4 cellular contexts compared by ENCODE assay signal in genomic region chr19:5195587-5195986, GRCh38.
DNase-seq lines count a peak whose midpoint lies in the region; ATAC-seq, FAIRE-seq and TF ChIP-seq lines count a peak whose summit lies in the region.
"Not testable (repeated sequence)": the region's sequence is repeated elsewhere in the genome, so short reads cannot be mapped to it uniquely, and the experiment has no call there.

No MANE protein-coding gene starts in this region.

- WGBS in HepG2 (ENCODE audit: low lambda C conversion rate), result 67% methylated on average over 1 of the region's 3 CpGs

- H3K9me3 Mint-ChIP-seq in WTC11 (peaks cover 12% of the 10 kb centered on the region), brain (peaks cover 8 to 25% (median 11%) of the 10 kb centered on the region in 5 experiments)
- not testable (repeated sequence) for H3K9me3 Mint-ChIP-seq in neural progenitor cell

- H3K36me3 Mint-ChIP-seq in WTC11, result not testable (repeated sequence)
- peaks cover 47% of the 10 kb centered on the region for H3K36me3 Mint-ChIP-seq in brain
- H3K36me3 Mint-ChIP-seq in neural progenitor cell, result peaks cover 11% of the 10 kb centered on the region

- intact Hi-C loops in HepG2 (cut with micrococcal nuclease; ENCODE audit: unreplicated experiment), result not testable (repeated sequence)

- H4K20me1 ChIP-seq in HepG2 (ENCODE audit: insufficient read depth, low read length); neural progenitor cell (ENCODE audit: low read depth): not testable (repeated sequence)

- H3K4me2 ChIP-seq in HepG2 (ENCODE audit: low read depth, low read length); neural progenitor cell: not testable (repeated sequence)

- not testable (repeated sequence) for H2AFZ ChIP-seq in HepG2 (ENCODE audit: low read length); neural progenitor cell (replicated peaks)

- TF ChIP-seq EP300 in HepG2 (IDR thresholded peaks at IDR 0.05; ENCODE audit: low read depth in 2 of 2, low read length in 2 of 2); HepG2 (CRISPR knock-in tag; IDR thresholded peaks at IDR 0.05; ENCODE audit: borderline replicate concordance): not testable (repeated sequence)

- not testable (repeated sequence) for DNase-seq in WTC11 (ENCODE audit: low spot score); HepG2 (ENCODE audit: low spot score); neural progenitor cell (ENCODE audit: low spot score)

- not testable (repeated sequence) for TF ChIP-seq POLR2A in HepG2 (IDR thresholded peaks at IDR 0.05; ENCODE audit: insufficient read depth in 1 of 2, low read depth in 2 of 2, low read length in 2 of 2)

- H3K27me3 Mint-ChIP-seq in WTC11 (ENCODE audit: low read depth); brain; neural progenitor cell (ENCODE audit: insufficient read depth, low read depth): not testable (repeated sequence)

- BruUV-seq in HepG2 (replicated peaks; lab: Mats Ljungman, UMichigan), result not testable (repeated sequence)

- H3K27me3 ChIP-seq in HepG2 (ENCODE audit: control insufficient read depth in 1 of 2, insufficient read depth in 2 of 2, low read length in 2 of 2); neural progenitor cell: not testable (repeated sequence)

- not testable (repeated sequence) for H3K4me3 ChIP-seq in HepG2 (replicated peaks in 1 of 3; ENCODE audit: insufficient read depth in 1 of 3, low read depth in 2 of 3, low read length in 3 of 3); neural progenitor cell

- peaks cover 20% of the 10 kb centered on the region for H3K4me1 Mint-ChIP-seq in WTC11
- peaks cover 20% of the 10 kb centered on the region for H3K4me1 Mint-ChIP-seq in brain
- H3K4me1 Mint-ChIP-seq in neural progenitor cell, result peaks cover 32% of the 10 kb centered on the region

- H3K27ac Mint-ChIP-seq in WTC11, result not testable (repeated sequence)
- H3K27ac Mint-ChIP-seq in brain, result peak overlapping the region in 3 of 5 experiments; percentile 35 to 94 (median 51)
- H3K27ac Mint-ChIP-seq in neural progenitor cell, result peak overlapping the region; percentile 96

- not testable (repeated sequence) for TF ChIP-seq RAD21 in HepG2 (CRISPR knock-in tag; IDR thresholded peaks at IDR 0.05)

- TF ChIP-seq CTCF in WTC11 (IDR thresholded peaks at IDR 0.05); brain (conservative IDR thresholded peaks at IDR 0.05); HepG2 (CRISPR knock-in tag; IDR thresholded peaks at IDR 0.05); neural progenitor cell (IDR thresholded peaks at IDR 0.05): not testable (repeated sequence)

- CTCF ChIA-PET in WTC11 (lab: Charles Lee), result interaction anchor here (0.9 kb wide), 1 partner anchor 41 kb away, joined by 3 read pairs; no protein-coding TSS in a partner anchor
- CTCF ChIA-PET in HepG2 (lab: Yijun Ruan, JAX; ENCODE audit: low intra/inter-chr PET ratio, low total read pairs), result not testable (repeated sequence)

- not testable (repeated sequence) for H3K9ac ChIP-seq in HepG2 (ENCODE audit: insufficient read depth, low read depth, low read length); neural progenitor cell

- not testable (repeated sequence) for H3K4me1 ChIP-seq in HepG2 (ENCODE audit: insufficient read depth, low read length)
- peaks cover 13% of the 10 kb centered on the region for H3K4me1 ChIP-seq in neural progenitor cell

- in situ Hi-C loops in HepG2 (cut with HindIII; ENCODE audit: extremely low pct_ligation_motif_present, low pct_unique_long_range_greater_than_20kb), result not testable (repeated sequence)

- not testable (repeated sequence) for H3K79me2 ChIP-seq in HepG2 (ENCODE audit: insufficient read depth, low read length); neural progenitor cell (ENCODE audit: low read depth)

- not testable (repeated sequence) for H3K36me3 ChIP-seq in HepG2 (replicated peaks in 1 of 2; ENCODE audit: control insufficient read depth in 1 of 2, insufficient read depth in 2 of 2, low read length in 2 of 2); neural progenitor cell

- peaks cover 50% of the 10 kb centered on the region for H3F3A ChIP-seq in neural progenitor cell (ENCODE audit: low read depth)

- not testable (repeated sequence) for H3K4me3 Mint-ChIP-seq in WTC11, brain, neural progenitor cell

- H3K27ac ChIP-seq in HepG2 (ENCODE audit: extremely low read length, insufficient read depth, low read length); neural progenitor cell: not testable (repeated sequence)

- H3K9me3 ChIP-seq in HepG2 (ENCODE audit: low read length); neural progenitor cell (ENCODE audit: low read depth): not testable (repeated sequence)

- not testable (repeated sequence) for ATAC-seq in WTC11, HepG2

- FAIRE-seq in HepG2 (lab: Jason Lieb, UNC), result not testable (repeated sequence)

- POLR2A ChIA-PET in WTC11 (lab: Charles Lee); HepG2 (lab: Yijun Ruan, JAX): not testable (repeated sequence)

TF ChIP-seq in WTC11, 78 proteins besides CTCF, POLR2A, EP300 and RAD21:
- TF ChIP-seq ZNF121 (CRISPR knock-in tag; IDR thresholded peaks at IDR 0.05), result peak; percentile 94

TF ChIP-seq in HepG2, 621 proteins besides CTCF, POLR2A, EP300 and RAD21:
- TF ChIP-seq ZNF121 (CRISPR knock-in tag; IDR thresholded peaks at IDR 0.05), result peak; percentile 34
